8 cellular contexts compared by ENCODE assay signal in genomic region chr19:16495982-16496612, GRCh38.
DNase-seq lines count a peak whose midpoint lies in the region; ATAC-seq and TF ChIP-seq lines count a peak whose summit lies in the region.

TSS of gene C19orf44 (plus strand) at chr19:16496394. CDS start at chr19:16500793, 4,399 bp downstream.
TSS of gene CALR3 (minus strand) at chr19:16496167. CDS start at chr19:16496129, 38 bp downstream.

- peaks cover 15% of the 10 kb centered on the region; the same call in 1 of the 2 replicates for H3K4me1 ChIP-seq in OCI-LY3 (ENCODE audit: low read length)

- peak within 1 kb of the TSS; percentile 90 for H3K4me2 ChIP-seq in OCI-LY3 (ENCODE audit: low read length)

- DNase-seq in DMS 273 treated with DMSO at 0.1 percent for 48 hours (lab: John Stamatoyannopoulos, UW) = peak; percentile 98
- DNase-seq in HuH-7.5 (ENCODE audit: low spot score) = peak; percentile 89
- DNase-seq in activated T-cell treated with anti-CD3 and anti-CD28 coated beads for 24 hours (ENCODE audit: low read depth) = peak; percentile 95
- DNase-seq in epidermal melanocyte (ENCODE audit: insufficient read length, low spot score) = peak; percentile 81
- peak; percentile 98 for DNase-seq in middle frontal gyrus (ENCODE audit: extremely low spot score, low spot score)
- peak; percentile 91 to 93 for DNase-seq in stimulated activated CD8-positive, alpha-beta memory T cell treated with anti-CD3 and anti-CD28 coated beads, Interleukin-2, amount 100 ng/mL, for 1 hour (ENCODE audit: low read depth in 2 of 2)

- H3K27me3 ChIP-seq in OCI-LY3 (ENCODE audit: low read depth, low read length) = no peaks in the 10 kb centered on the region

- peaks cover 15% of the 10 kb centered on the region for H3K79me2 ChIP-seq in OCI-LY3 (ENCODE audit: low read length)

- peak within 1 kb of the TSS; percentile 7; the same call in 1 of the 2 replicates for H3K27ac ChIP-seq in OCI-LY3 (ENCODE audit: low read length)

- peak within 1 kb of the TSS; percentile 85 for H3K4me3 ChIP-seq in OCI-LY3 (ENCODE audit: low read length)

- TF ChIP-seq CTCF in OCI-LY3 (IDR thresholded peaks at IDR 0.05; ENCODE audit: low read depth, low read length) = no peak

- ATAC-seq in GM21528 (IDR thresholded peaks at IDR 0.05; ENCODE audit: low FRiP score, unreplicated experiment) = peak; percentile 93

- no peaks in the 10 kb centered on the region for H3K9me3 ChIP-seq in OCI-LY3 (ENCODE audit: insufficient read depth, low read length)

- H3K9ac ChIP-seq in OCI-LY3 (ENCODE audit: low read length) = peak within 1 kb of the TSS; percentile 69

- H4K20me1 ChIP-seq in OCI-LY3 (ENCODE audit: insufficient read depth, low read length) = no peaks in the 10 kb centered on the region

- peak within 1 kb of the TSS; percentile 89 for H2AFZ ChIP-seq in OCI-LY3 (ENCODE audit: low read depth, low read length)

- H3K36me3 ChIP-seq in OCI-LY3 (replicated peaks; ENCODE audit: low read depth, low read length) = peaks cover 3% of the 10 kb centered on the region

Comparison
In these comparisons a context has a peak if more than half of its experiments do, and no peak if none do; other contexts are left out.
1. Peak in every context shown above with its lines: DNase-seq, ATAC-seq, H3K4me3 ChIP-seq and H3K27ac ChIP-seq.